ENCODE assay signal across 10 cellular contexts in the genomic region with DNA sequence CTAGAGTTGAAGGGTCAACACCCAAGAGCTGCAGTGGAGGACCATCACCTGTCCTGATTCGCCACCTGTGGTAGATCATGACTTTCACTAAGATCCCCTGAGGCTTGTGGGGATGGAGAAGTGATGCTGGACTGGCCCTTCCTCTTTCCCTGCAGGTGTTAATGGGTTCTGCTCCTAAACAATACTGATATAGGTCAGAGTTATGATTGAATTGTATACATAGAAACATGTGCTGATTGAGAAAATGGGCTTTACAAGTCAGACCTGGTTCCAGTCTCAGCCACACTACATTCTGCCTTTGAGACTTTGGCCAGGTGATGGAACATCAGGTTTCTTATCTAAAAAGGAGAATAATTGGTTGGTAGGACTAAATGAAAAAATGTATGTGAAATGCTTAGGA.
A peak's percentile ranks its signal among the peaks of the same experiment; 100 is the strongest.
DNase-seq lines count a peak whose midpoint lies in the region; ATAC-seq lines count a peak whose summit lies in the region.
"Had no signal": no experiment of that assay in that cellular context is flagged by ENCODE, and none has a peak within 500 bp of the region (broad histone marks: within the 10 kb centered on the region; RNA-seq: fewer than 3 reads in every experiment).

No MANE protein-coding gene starts in this region.

- peaks cover 2% of the 10 kb centered on the region for H3K27me3 Mint-ChIP-seq in activated T-helper 1 cell treated with anti-CD3 and anti-CD28 coated beads, Interleukin-12 subunit alpha, Interleukin-12 subunit beta, Interleukin-2, Interleukin-4 antibody, amounts not matched to agents 30 ng/mL and 10 ng/mL and 1 ng/mL, durations not matched to agents 14 hours and 24 hours and 36 hours (ENCODE audit: insufficient read depth)
- H3K27me3 Mint-ChIP-seq: CD8-positive, alpha-beta memory T cell had no signal

- H3K4me1 Mint-ChIP-seq in activated T-helper 1 cell treated with anti-CD3 and anti-CD28 coated beads, Interleukin-12 subunit alpha, Interleukin-12 subunit beta, Interleukin-2, Interleukin-4 antibody, amounts not matched to agents 30 ng/mL and 10 ng/mL and 1 ng/mL, durations not matched to agents 14 hours and 24 hours and 36 hours (ENCODE audit: low read depth): peaks cover 33% of the 10 kb centered on the region

- no peaks in the 10 kb centered on the region for H3K9me3 Mint-ChIP-seq in activated T-helper 1 cell treated with anti-CD3 and anti-CD28 coated beads, Interleukin-12 subunit alpha, Interleukin-12 subunit beta, Interleukin-2, Interleukin-4 antibody, amounts not matched to agents 30 ng/mL and 10 ng/mL and 1 ng/mL, durations not matched to agents 14 hours and 24 hours and 36 hours
- H3K9me3 Mint-ChIP-seq: CD8-positive, alpha-beta memory T cell had no signal

- no peak for DNase-seq in activated T-helper 1 cell treated with anti-CD3 and anti-CD28 coated beads, Interleukin-12 subunit alpha, Interleukin-12 subunit beta, Interleukin-2, Interleukin-4 antibody, amounts not matched to agents 30 ng/mL and 10 ng/mL and 1 ng/mL, durations not matched to agents 14 hours and 24 hours and 36 hours (ENCODE audit: low spot score)
- DNase-seq in central memory CD4-positive, alpha-beta T cell: no peak
- no peak for DNase-seq in effector CD8-positive, alpha-beta T cell (lab: John Stamatoyannopoulos, UW)
- DNase-seq in NCI-H1105 treated with DMSO at 0.1 percent for 48 hours (lab: John Stamatoyannopoulos, UW): no peak
- DNase-seq: CD8-positive, alpha-beta memory T cell; NCI-H1930 had no signal

- H3K27ac Mint-ChIP-seq in activated T-helper 1 cell treated with anti-CD3 and anti-CD28 coated beads, Interleukin-12 subunit alpha, Interleukin-12 subunit beta, Interleukin-2, Interleukin-4 antibody, amounts not matched to agents 30 ng/mL and 10 ng/mL and 1 ng/mL, durations not matched to agents 14 hours and 24 hours and 36 hours: peak overlapping the region; percentile 60

- intact Hi-C loops in activated T-helper 1 cell treated with anti-CD3 and anti-CD28 coated beads, Interleukin-12 subunit alpha, Interleukin-12 subunit beta, Interleukin-2, Interleukin-4 antibody, amounts not matched to agents 30 ng/mL and 10 ng/mL and 1 ng/mL, durations not matched to agents 14 hours and 24 hours and 36 hours (cut with micrococcal nuclease): loop anchor here (1.0 to 5.0 kb wide), 26 partner anchors 25 to 1871 kb away; a partner anchor contains a TSS

- peaks cover 1% of the 10 kb centered on the region for H3K36me3 Mint-ChIP-seq in activated T-helper 1 cell treated with anti-CD3 and anti-CD28 coated beads, Interleukin-12 subunit alpha, Interleukin-12 subunit beta, Interleukin-2, Interleukin-4 antibody, amounts not matched to agents 30 ng/mL and 10 ng/mL and 1 ng/mL, durations not matched to agents 14 hours and 24 hours and 36 hours (ENCODE audit: low read depth)

- no peak overlapping the region for H3K4me3 Mint-ChIP-seq in activated T-helper 1 cell treated with anti-CD3 and anti-CD28 coated beads, Interleukin-12 subunit alpha, Interleukin-12 subunit beta, Interleukin-2, Interleukin-4 antibody, amounts not matched to agents 30 ng/mL and 10 ng/mL and 1 ng/mL, durations not matched to agents 14 hours and 24 hours and 36 hours
- H3K4me3 Mint-ChIP-seq: CD8-positive, alpha-beta memory T cell had no signal

- ATAC-seq in GM18861 (IDR thresholded peaks at IDR 0.05; ENCODE audit: unreplicated experiment) (peak; percentile 7), GM21515 (IDR thresholded peaks at IDR 0.05; ENCODE audit: unreplicated experiment) (peak; percentile 28), HG03064 (IDR thresholded peaks at IDR 0.05; ENCODE audit: low read depth, unreplicated experiment) (peak; percentile 38)
- ATAC-seq: sciatic nerve had no signal
